In the genomic region with DNA sequence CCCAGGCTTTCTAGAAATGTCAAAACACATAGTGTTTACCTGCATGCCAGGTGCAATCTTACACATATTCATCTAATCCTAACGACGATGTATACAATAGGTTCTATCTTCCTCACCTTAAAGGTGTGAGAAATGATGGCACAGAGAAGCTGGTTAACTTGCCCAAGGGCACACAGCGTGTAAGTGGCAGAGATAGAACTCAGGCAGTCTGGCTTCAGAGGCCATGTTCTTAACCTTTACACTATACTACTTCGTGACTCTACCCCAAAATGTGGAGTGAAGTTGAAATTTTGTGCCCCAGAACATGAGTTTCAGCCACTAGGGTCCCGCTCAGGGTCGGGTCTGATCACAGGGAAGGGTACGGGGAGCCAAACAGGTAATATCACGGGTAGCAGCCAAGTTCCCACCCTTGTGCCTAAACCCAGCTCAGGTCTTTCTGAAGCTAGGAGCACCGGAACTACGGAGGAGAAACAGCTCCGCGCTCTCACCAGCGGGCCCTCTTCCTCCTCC, we compare ENCODE assay signal across 8 cellular contexts. TPM values are rescaled to one million over a fixed set of nuclear protein-coding genes. Genes with fewer than 3 reads are reported as not detected.
DNase-seq lines count a peak whose midpoint lies in the region; ATAC-seq and TF ChIP-seq lines count a peak whose summit lies in the region.

No MANE protein-coding gene starts in this region.

- peaks cover 48% of the 10 kb centered on the region for H3K4me1 ChIP-seq in CD4-positive, CD25-positive, alpha-beta regulatory T cell (ENCODE audit: control insufficient read depth, insufficient read depth, low read length, poor library complexity, severe bottlenecking)
- H3K4me1 ChIP-seq in heart right ventricle (peaks cover 8 to 57% (median 47%) of the 10 kb centered on the region in 9 donors), skeletal muscle satellite cell (ENCODE audit: control insufficient read depth, insufficient read depth, low read length) (peaks cover 33% of the 10 kb centered on the region)

- H3K4me3 Mint-ChIP-seq in CD4-positive, CD25-positive, alpha-beta regulatory T cell: peak overlapping the region; percentile 94 to 100 (median 98)
- H3K4me3 Mint-ChIP-seq in HFFc6 (peak overlapping the region; percentile 97), T-helper 17 cell (peak overlapping the region; percentile 96)

- intact Hi-C loops in heart right ventricle (cut with DNase I): loop anchor here in 1 of 10 donors (1.0 kb wide), 1 partner anchor 28 kb away; no protein-coding TSS in a partner anchor

- H3K36me3 ChIP-seq in CD4-positive, CD25-positive, alpha-beta regulatory T cell (ENCODE audit: control insufficient read depth, insufficient read depth, low read length): peaks cover 59% of the 10 kb centered on the region
- H3K36me3 ChIP-seq in heart right ventricle: peaks cover 0 to 75% (median 49%) of the 10 kb centered on the region in 9 donors
- H3K36me3 ChIP-seq in skeletal muscle satellite cell (ENCODE audit: insufficient read depth, low read length): peaks cover 74% of the 10 kb centered on the region

- DNase-seq in CD4-positive, CD25-positive, alpha-beta regulatory T cell: no peak
- no peak for DNase-seq in HFFc6
- no peak for DNase-seq in T-helper 17 cell
- DNase-seq in heart right ventricle: no peak
- no peak for DNase-seq in NCI-H1092 treated with DMSO at 0.1 percent for 48 hours (lab: John Stamatoyannopoulos, UW)
- no peak for DNase-seq in AG08396 (ENCODE audit: low spot score)
- DNase-seq in NCI-H774 (lab: John Stamatoyannopoulos, UW): no peak

- H3K36me3 Mint-ChIP-seq in CD4-positive, CD25-positive, alpha-beta regulatory T cell: peaks cover 46% of the 10 kb centered on the region
- H3K36me3 Mint-ChIP-seq in HFFc6 (ENCODE audit: low read depth): peaks cover 70% of the 10 kb centered on the region
- peaks cover 4% of the 10 kb centered on the region for H3K36me3 Mint-ChIP-seq in T-helper 17 cell (ENCODE audit: low read depth)

- H3K4me2 ChIP-seq in skeletal muscle satellite cell (ENCODE audit: low read length): peak overlapping the region; percentile 96

- H3K27ac ChIP-seq in CD4-positive, CD25-positive, alpha-beta regulatory T cell (ENCODE audit: insufficient read depth, low read length, poor library complexity, severe bottlenecking): peak overlapping the region; percentile 90
- peak overlapping the region; percentile 87 to 98 (median 93) for H3K27ac ChIP-seq in heart right ventricle

- H3K4me3 ChIP-seq in CD4-positive, CD25-positive, alpha-beta regulatory T cell (ENCODE audit: low read depth, low read length): peak overlapping the region; percentile 96
- H3K4me3 ChIP-seq in heart right ventricle (peak overlapping the region; percentile 60 to 88 (median 78)), skeletal muscle satellite cell (ENCODE audit: low read length) (peak overlapping the region; percentile 88)

- peaks cover 5 to 62% (median 38%) of the 10 kb centered on the region in 4 donors for H3K4me1 Mint-ChIP-seq in CD4-positive, CD25-positive, alpha-beta regulatory T cell
- H3K4me1 Mint-ChIP-seq in HFFc6 (ENCODE audit: low read depth) (peaks cover 52% of the 10 kb centered on the region), T-helper 17 cell (peaks cover 40% of the 10 kb centered on the region)

- no peaks in the 10 kb centered on the region for H3K9me3 ChIP-seq in CD4-positive, CD25-positive, alpha-beta regulatory T cell (ENCODE audit: control insufficient read depth in 2 of 2, low read length in 2 of 2)
- H3K9me3 ChIP-seq in T-helper 17 cell (ENCODE audit: control insufficient read depth, low read length, poor library complexity, severe bottlenecking): no peaks in the 10 kb centered on the region
- H3K9me3 ChIP-seq in heart right ventricle: no peaks in the 10 kb centered on the region
- H3K9me3 ChIP-seq in skeletal muscle satellite cell (replicated peaks; ENCODE audit: low read length): no peaks in the 10 kb centered on the region

- H3K27me3 Mint-ChIP-seq in CD4-positive, CD25-positive, alpha-beta regulatory T cell: no peaks in the 10 kb centered on the region
- peaks cover 18% of the 10 kb centered on the region for H3K27me3 Mint-ChIP-seq in HFFc6 (ENCODE audit: insufficient read depth)
- H3K27me3 Mint-ChIP-seq in T-helper 17 cell: no peaks in the 10 kb centered on the region

- H3K27me3 ChIP-seq in CD4-positive, CD25-positive, alpha-beta regulatory T cell (ENCODE audit: control insufficient read depth, insufficient read depth, low read length): no peaks in the 10 kb centered on the region
- no peaks in the 10 kb centered on the region for H3K27me3 ChIP-seq in heart right ventricle
- no peaks in the 10 kb centered on the region for H3K27me3 ChIP-seq in skeletal muscle satellite cell (ENCODE audit: control insufficient read depth, insufficient read depth, low read length)

- TF ChIP-seq CTCF in HFFc6 (IDR thresholded peaks at IDR 0.05): peak; percentile 44
- no peak for TF ChIP-seq CTCF in heart right ventricle (IDR thresholded peaks at IDR 0.05)

- H3K9me3 Mint-ChIP-seq in CD4-positive, CD25-positive, alpha-beta regulatory T cell: no peaks in the 10 kb centered on the region
- H3K9me3 Mint-ChIP-seq in HFFc6: peaks cover 14% of the 10 kb centered on the region

- peak overlapping the region; percentile 97 for H3K9ac ChIP-seq in skeletal muscle satellite cell (ENCODE audit: low read depth, low read length)

- 1 to 2% methylated on average over 13 of the region's 13 CpGs for WGBS in heart right ventricle, 2 donors

- peak overlapping the region; percentile 99 to 100 (median 100) for H3K27ac Mint-ChIP-seq in CD4-positive, CD25-positive, alpha-beta regulatory T cell
- H3K27ac Mint-ChIP-seq in HFFc6: peak overlapping the region; percentile 99
- H3K27ac Mint-ChIP-seq in T-helper 17 cell: peak overlapping the region; percentile 99

- ATAC-seq in CD4-positive, CD25-positive, alpha-beta regulatory T cell (ENCODE audit: low read depth in 2 of 2): peak in 1 of 2 donors; percentile 6
- ATAC-seq in T-helper 17 cell: peak; percentile 54
- peak in 6 of 8 donors; percentile 1 to 33 (median 25) for ATAC-seq in heart right ventricle

RNA-seq across cellular contexts. Expression of gene VPS52, which starts 0.5 kb away (rescaled TPM):
- total RNA-seq in CD4-positive, CD25-positive, alpha-beta regulatory T cell: 70.6 TPM
- 10 to 100 TPM; 12.4 to 17.4 (median 15.0) TPM for polyA plus RNA-seq in CD4-positive, CD25-positive, alpha-beta regulatory T cell
- total RNA-seq in HFFc6 (2021; fragmentation: NEBNext Ultra II Directional; extraction: Animal tissue kit (Norgen Biotek cat#: 25700)): 10 to 100 TPM; 35.7 to 51.4 (median 44.4) TPM
- total RNA-seq in T-helper 17 cell (10 to 100 TPM; 66.5 to 68.3 TPM), heart right ventricle (10 to 100 TPM; 29.8 to 41.6 (median 35.9) TPM)
- 10 to 100 TPM; 25.2 to 45.7 TPM for polyA plus RNA-seq in heart right ventricle
- 27.1 TPM in 2 replicates for total RNA-seq in skeletal muscle satellite cell (2012; rRNA removed)

RNA-seq across cellular contexts. Expression of gene RPS18, which starts 0.7 kb away (rescaled TPM):
- 2,198 TPM for total RNA-seq in CD4-positive, CD25-positive, alpha-beta regulatory T cell
- polyA plus RNA-seq in CD4-positive, CD25-positive, alpha-beta regulatory T cell: over 10,000 TPM in 1 of 4 donors, 1,000 to 10,000 TPM in 3; 7,008 to 10,525 (median 8,528) TPM
- total RNA-seq in HFFc6 (2021; fragmentation: NEBNext Ultra II Directional; extraction: Animal tissue kit (Norgen Biotek cat#: 25700)): 1,000 to 10,000 TPM; 1,449 to 2,347 (median 1,965) TPM
- total RNA-seq in T-helper 17 cell: 1,000 to 10,000 TPM; 4,373 to 4,641 TPM
- total RNA-seq in heart right ventricle: 1,000 to 10,000 TPM in 3 of 10 donors, 100 to 1,000 TPM in 7; 767 to 1,326 (median 860) TPM
- 1,000 to 10,000 TPM; 2,826 to 4,398 TPM for polyA plus RNA-seq in heart right ventricle
- total RNA-seq in skeletal muscle satellite cell (2012; rRNA removed): 2,522 and 4,168 TPM in 2 replicates

RNA-seq across cellular contexts. Expression of gene B3GALT4, which starts 5.8 kb away (rescaled TPM):
- total RNA-seq in CD4-positive, CD25-positive, alpha-beta regulatory T cell: 17.5 TPM
- polyA plus RNA-seq in CD4-positive, CD25-positive, alpha-beta regulatory T cell: 10 to 100 TPM; 27.5 to 35.9 (median 31.2) TPM
- total RNA-seq in HFFc6 (2021; fragmentation: NEBNext Ultra II Directional; extraction: Animal tissue kit (Norgen Biotek cat#: 25700)): 1 to 10 TPM in 5 of 6 experiments, under 1 TPM in 1; 0.66 to 3.0 (median 2.7) TPM
- total RNA-seq in T-helper 17 cell (10 to 100 TPM; 10.1 to 13.0 TPM), heart right ventricle (10 to 100 TPM in 2 of 10 donors, 1 to 10 TPM in 8; 5.3 to 12.2 (median 8.0) TPM)
- 1 to 10 TPM; 7.0 to 9.1 TPM for polyA plus RNA-seq in heart right ventricle
- 0.66 and 1.0 TPM in 2 replicates for total RNA-seq in skeletal muscle satellite cell (2012; rRNA removed)

RNA-seq across cellular contexts. Expression of gene WDR46, which starts 17.9 kb away (rescaled TPM):
- 31.5 TPM for total RNA-seq in CD4-positive, CD25-positive, alpha-beta regulatory T cell
- 10 to 100 TPM; 50.6 to 54.0 (median 52.0) TPM for polyA plus RNA-seq in CD4-positive, CD25-positive, alpha-beta regulatory T cell
- 10 to 100 TPM; 71.0 to 89.9 (median 74.6) TPM for total RNA-seq in HFFc6 (2021; fragmentation: NEBNext Ultra II Directional; extraction: Animal tissue kit (Norgen Biotek cat#: 25700))
- total RNA-seq in T-helper 17 cell: 10 to 100 TPM; 32.1 to 38.6 TPM
- 10 to 100 TPM; 11.0 to 27.8 (median 16.2) TPM for total RNA-seq in heart right ventricle
- 10 to 100 TPM; 27.4 to 40.6 TPM for polyA plus RNA-seq in heart right ventricle
- total RNA-seq in skeletal muscle satellite cell (2012; rRNA removed): 108 and 128 TPM in 2 replicates

RNA-seq across cellular contexts. Expression of gene PFDN6, which starts 18.2 kb away (rescaled TPM):
- 20.0 TPM for total RNA-seq in CD4-positive, CD25-positive, alpha-beta regulatory T cell
- 10 to 100 TPM; 33.7 to 47.0 (median 38.4) TPM for polyA plus RNA-seq in CD4-positive, CD25-positive, alpha-beta regulatory T cell
- 10 to 100 TPM; 52.1 to 73.7 (median 69.7) TPM for total RNA-seq in HFFc6 (2021; fragmentation: NEBNext Ultra II Directional; extraction: Animal tissue kit (Norgen Biotek cat#: 25700))
- total RNA-seq in T-helper 17 cell (10 to 100 TPM; 16.5 to 25.7 TPM), heart right ventricle (10 to 100 TPM; 31.7 to 58.3 (median 40.2) TPM)
- 100 to 1,000 TPM; 248 to 448 TPM for polyA plus RNA-seq in heart right ventricle
- total RNA-seq in skeletal muscle satellite cell (2012; rRNA removed): 43.2 and 46.1 TPM in 2 replicates
